19 cellular contexts compared by ENCODE assay signal in genomic region chr4:107900067-107900466, GRCh38. TPM values are rescaled to one million over a fixed set of nuclear protein-coding genes. Genes with fewer than 3 reads are reported as not detected.
DNase-seq lines count a peak whose midpoint lies in the region; ATAC-seq and TF ChIP-seq lines count a peak whose summit lies in the region.
"Had no signal": no experiment of that assay in that cellular context is flagged by ENCODE, and none has a peak within 500 bp of the region (broad histone marks: within the 10 kb centered on the region; RNA-seq: fewer than 3 reads in every experiment).

No MANE protein-coding gene starts in this region.

- peaks cover 56% of the 10 kb centered on the region for H3K4me1 ChIP-seq in muscle layer of colon (ENCODE audit: insufficient read depth, low read length)
- H3K4me1 ChIP-seq in left lung, result peaks cover 7 to 9% of the 10 kb centered on the region in 2 donors

- H3K27me3 ChIP-seq in muscle layer of colon (ENCODE audit: control insufficient read depth in 1 of 2, insufficient read depth in 2 of 2, low read length in 2 of 2) (no peaks in the 10 kb centered on the region), left lung (no peaks in the 10 kb centered on the region)
- H3K27me3 ChIP-seq: MG63 had no signal

- H3K9me3 Mint-ChIP-seq in type B pancreatic cell, result no peaks in the 10 kb centered on the region
- H3K9me3 Mint-ChIP-seq in activated CD8-positive, alpha-beta T cell treated with anti-CD3 and anti-CD28 coated beads, Interleukin-2, amount 10 ng/mL, durations not matched to agents 7 days and 5 days (ENCODE audit: insufficient read depth), result no peaks in the 10 kb centered on the region

- H3K4me1 Mint-ChIP-seq in type B pancreatic cell (ENCODE audit: unreplicated experiment), result peaks cover 23% of the 10 kb centered on the region
- no peaks in the 10 kb centered on the region for H3K4me1 Mint-ChIP-seq in activated CD8-positive, alpha-beta T cell treated with anti-CD3 and anti-CD28 coated beads, Interleukin-2, amount 10 ng/mL, durations not matched to agents 7 days and 5 days (ENCODE audit: low read depth)

- H3K27me3 Mint-ChIP-seq in type B pancreatic cell, result no peaks in the 10 kb centered on the region
- H3K27me3 Mint-ChIP-seq in activated CD8-positive, alpha-beta T cell treated with anti-CD3 and anti-CD28 coated beads, Interleukin-2, amount 10 ng/mL, durations not matched to agents 7 days and 5 days (ENCODE audit: low read depth), result peaks cover 27% of the 10 kb centered on the region

- no peaks in the 10 kb centered on the region for H3K36me3 ChIP-seq in muscle layer of colon (ENCODE audit: insufficient read depth, low read length)
- peaks cover 2 to 30% of the 10 kb centered on the region in 2 donors for H3K36me3 ChIP-seq in left lung

- H3K36me3 Mint-ChIP-seq in type B pancreatic cell, result peaks cover 12% of the 10 kb centered on the region
- no peaks in the 10 kb centered on the region for H3K36me3 Mint-ChIP-seq in activated CD8-positive, alpha-beta T cell treated with anti-CD3 and anti-CD28 coated beads, Interleukin-2, amount 10 ng/mL, durations not matched to agents 7 days and 5 days (ENCODE audit: low read depth)

- H3K4me3 Mint-ChIP-seq in type B pancreatic cell, result peak overlapping the region; percentile 40
- no peak overlapping the region for H3K4me3 Mint-ChIP-seq in activated CD8-positive, alpha-beta T cell treated with anti-CD3 and anti-CD28 coated beads, Interleukin-2, amount 10 ng/mL, durations not matched to agents 7 days and 5 days
- H3K4me3 Mint-ChIP-seq: CD14-positive monocyte had no signal

- peak overlapping the region; percentile 86 for H3K27ac Mint-ChIP-seq in type B pancreatic cell
- no peak overlapping the region for H3K27ac Mint-ChIP-seq in activated CD8-positive, alpha-beta T cell treated with anti-CD3 and anti-CD28 coated beads, Interleukin-2, amount 10 ng/mL, durations not matched to agents 7 days and 5 days

- H3K9ac ChIP-seq in muscle layer of colon (ENCODE audit: low read length), result no peak overlapping the region

- POLR2A ChIA-PET in activated CD8-positive, alpha-beta T cell treated with anti-CD3 and anti-CD28 coated beads, Interleukin-2, amount 10 ng/mL, durations not matched to agents 7 days and 5 days (lab: Charles Lee), result no interaction called here

- DNase-seq in NAMALWA (ENCODE audit: low spot score) (peak; percentile 3), epithelial cell of esophagus (ENCODE audit: low read depth) (peak; percentile 36), type B pancreatic cell (ENCODE audit: extremely low spot score, unreplicated experiment) (no peak), NCI-H1417 (lab: John Stamatoyannopoulos, UW) (no peak), left lung (no peak)
- DNase-seq in activated CD8-positive, alpha-beta T cell treated with anti-CD3 and anti-CD28 coated beads, Interleukin-2, amount 10 ng/mL, durations not matched to agents 7 days and 5 days, result no peak
- DNase-seq: COR-L47; DMS153; H7; Karpas-422; MG63; NCI-H1105 treated with DMSO at 0.1 percent for 48 hours; NCI-H187; NCI-H2171; NCI-H446; NK-92 treated with Interleukin-12 subunit alpha and Interleukin-12 subunit beta, amount 100 ng/mL, for 24 hours; SHP77 had no signal

- TF ChIP-seq CTCF in epithelial cell of esophagus (IDR thresholded peaks at IDR 0.05; ENCODE audit: insufficient read depth, low read depth, low read length, missing control alignments) (no peak), type B pancreatic cell (conservative IDR thresholded peaks at IDR 0.05) (no peak), left lung (IDR thresholded peaks at IDR 0.05) (no peak)

- intact Hi-C loops in left lung (cut with DNase I), result no loop called here

- no peak overlapping the region for H3K4me3 ChIP-seq in epithelial cell of esophagus (ENCODE audit: low read length)
- no peak overlapping the region for H3K4me3 ChIP-seq in muscle layer of colon (ENCODE audit: low read depth in 1 of 2, low read length in 2 of 2)
- no peak overlapping the region for H3K4me3 ChIP-seq in left lung
- H3K4me3 ChIP-seq: MG63 had no signal

- H3K27ac ChIP-seq in muscle layer of colon (ENCODE audit: low read depth, low read length), result peak overlapping the region; percentile 48
- no peak overlapping the region for H3K27ac ChIP-seq in left lung

- CTCF ChIA-PET in activated CD8-positive, alpha-beta T cell treated with anti-CD3 and anti-CD28 coated beads, Interleukin-2, amount 10 ng/mL, durations not matched to agents 7 days and 5 days (lab: Charles Lee), result no interaction called here

- no peak for ATAC-seq in left lung
- no peak for ATAC-seq in activated CD8-positive, alpha-beta T cell treated with anti-CD3 and anti-CD28 coated beads, Interleukin-2, amount 10 ng/mL, durations not matched to agents 7 days and 5 days

- no peaks in the 10 kb centered on the region for H3K9me3 ChIP-seq in muscle layer of colon (ENCODE audit: low read length)
- no peaks in the 10 kb centered on the region for H3K9me3 ChIP-seq in left lung
- H3K9me3 ChIP-seq: MG63 had no signal

RNA-seq across cellular contexts. Expression of gene CYP2U1, which starts 31.3 kb away (rescaled TPM):
- total RNA-seq in type B pancreatic cell (ENCODE audit: low replicate concordance) (4.2 and 7.8 TPM in 2 replicates), left lung (1 to 10 TPM; 5.3 to 7.2 TPM)
- 1 to 10 TPM; 2.9 to 3.3 TPM for total RNA-seq in activated CD8-positive, alpha-beta T cell treated with anti-CD3 and anti-CD28 coated beads, Interleukin-2, amount 10 ng/mL, durations not matched to agents 7 days and 5 days

Comparison
In these comparisons a context has a peak if more than half of its experiments do, and no peak if none do; other contexts are left out.
1. DNase-seq: peak in NAMALWA (single experiment) and epithelial cell of esophagus (single experiment); none in type B pancreatic cell (single experiment), NCI-H1417 (0 of 3), left lung (0 of 2) and activated CD8-positive, alpha-beta T cell treated with anti-CD3 and anti-CD28 coated beads, Interleukin-2, amount 10 ng/mL, durations not matched to agents 7 days and 5 days (single experiment).